In genomic region chr1:167510244-167510643, GRCh38 we compare ENCODE assay signal across 22 cellular contexts. TPM values are rescaled to one million over a fixed set of nuclear protein-coding genes. Genes with fewer than 3 reads are reported as not detected.
DNase-seq lines count a peak whose midpoint lies in the region; ATAC-seq and TF ChIP-seq lines count a peak whose summit lies in the region.
"Had no signal": no experiment of that assay in that cellular context is flagged by ENCODE, and none has a peak within 500 bp of the region (broad histone marks: within the 10 kb centered on the region; RNA-seq: fewer than 3 reads in every experiment).

No MANE protein-coding gene starts in this region.

- no peak overlapping the region for H3K27ac ChIP-seq in Karpas-422 (ENCODE audit: low read length)
- H3K27ac ChIP-seq: A549, gastroesophageal sphincter, left lung had no signal

- peaks cover 57% of the 10 kb centered on the region for H3K4me1 Mint-ChIP-seq in T-helper 2 cell treated with Interferon-gamma antibody and Interleukin-4, amounts not matched to agents 5 μg/mL and 100 μg/mL, for 36 hours (ENCODE audit: low read depth)
- peaks cover 52% of the 10 kb centered on the region for H3K4me1 Mint-ChIP-seq in activated T-helper 17 cell treated with anti-CD3 and anti-CD28 coated beads, Interleukin-2, amount 50 U/mL, for 72 hours
- H3K4me1 Mint-ChIP-seq in natural killer cell (peaks cover 77 to 88% of the 10 kb centered on the region in 2 donors), Calu3 (ENCODE audit: low read depth, unreplicated experiment) (no peaks in the 10 kb centered on the region)

- no peaks in the 10 kb centered on the region for H3K27me3 Mint-ChIP-seq in T-helper 2 cell treated with Interferon-gamma antibody and Interleukin-4, amounts not matched to agents 5 μg/mL and 100 μg/mL, for 36 hours (ENCODE audit: low read depth)
- no peaks in the 10 kb centered on the region for H3K27me3 Mint-ChIP-seq in activated T-helper 17 cell treated with anti-CD3 and anti-CD28 coated beads, Interleukin-2, amount 50 U/mL, for 72 hours
- no peaks in the 10 kb centered on the region for H3K27me3 Mint-ChIP-seq in natural killer cell (ENCODE audit: low read depth in 2 of 2)
- H3K27me3 Mint-ChIP-seq in Calu3 (ENCODE audit: unreplicated experiment): peaks cover 53% of the 10 kb centered on the region

- H3K4me1 ChIP-seq in Karpas-422 (ENCODE audit: low read length): peaks cover 29% of the 10 kb centered on the region
- H3K4me1 ChIP-seq: A549, gastroesophageal sphincter, left lung had no signal

- H2AFZ ChIP-seq in Karpas-422 (ENCODE audit: low read length): peak overlapping the region; percentile 38; the same call in 1 of the 2 replicates

- H3K4me2 ChIP-seq in Karpas-422 (ENCODE audit: low read depth, low read length, poor library complexity, severe bottlenecking): peak overlapping the region; percentile 27
- H3K4me2 ChIP-seq: A549 had no signal

- H3K4me3 Mint-ChIP-seq in T-helper 2 cell treated with Interferon-gamma antibody and Interleukin-4, amounts not matched to agents 5 μg/mL and 100 μg/mL, for 36 hours: peak overlapping the region; percentile 50
- H3K4me3 Mint-ChIP-seq in activated T-helper 17 cell treated with anti-CD3 and anti-CD28 coated beads, Interleukin-2, amount 50 U/mL, for 72 hours: peak overlapping the region; percentile 100
- H3K4me3 Mint-ChIP-seq in natural killer cell (peak overlapping the region; percentile 77), Calu3 (ENCODE audit: low read depth, unreplicated experiment) (no peak overlapping the region)
- H3K4me3 Mint-ChIP-seq: type B pancreatic cell had no signal

- no TSS peak for BruUV-seq in Calu3 (replicated peaks; lab: Mats Ljungman, UMichigan)

- CTCF ChIA-PET in Calu3 (lab: Charles Lee): no interaction called here

- H3K27me3 ChIP-seq in Karpas-422 (ENCODE audit: low read length): no peaks in the 10 kb centered on the region
- H3K27me3 ChIP-seq: left lung had no signal

- no peaks in the 10 kb centered on the region for H3K79me2 ChIP-seq in Karpas-422 (ENCODE audit: low read length)

- intact Hi-C loops in natural killer cell (cut with micrococcal nuclease): loop anchor here (1.0 kb wide), 1 partner anchor 10 kb away; no protein-coding TSS in a partner anchor
- intact Hi-C loops in Calu3 (cut with micrococcal nuclease; ENCODE audit: unreplicated experiment): no loop called here

- no peaks in the 10 kb centered on the region for H3K9me2 ChIP-seq in Karpas-422 (replicated peaks; ENCODE audit: insufficient read depth, low read length)

- ATAC-seq in activated T-helper 17 cell treated with anti-CD3 and anti-CD28 coated beads, Interleukin-2, amount 50 U/mL, for 72 hours (replicated peaks): peak; percentile 18
- peak; percentile 16 to 26 (median 24) for ATAC-seq in natural killer cell
- ATAC-seq: A549, gastroesophageal sphincter, left lung had no signal

- H4K20me1 ChIP-seq in Karpas-422 (ENCODE audit: insufficient read depth, low read depth, low read length): no peaks in the 10 kb centered on the region

- H3K9me3 ChIP-seq in Karpas-422 (ENCODE audit: low read length): no peaks in the 10 kb centered on the region
- H3K9me3 ChIP-seq: A549, gastroesophageal sphincter, left lung had no signal

- no peak overlapping the region for H3K27ac Mint-ChIP-seq in T-helper 2 cell treated with Interferon-gamma antibody and Interleukin-4, amounts not matched to agents 5 μg/mL and 100 μg/mL, for 36 hours
- H3K27ac Mint-ChIP-seq in activated T-helper 17 cell treated with anti-CD3 and anti-CD28 coated beads, Interleukin-2, amount 50 U/mL, for 72 hours: peak overlapping the region; percentile 49
- peak overlapping the region; percentile 91 to 100 for H3K27ac Mint-ChIP-seq in natural killer cell
- H3K27ac Mint-ChIP-seq in Calu3 (ENCODE audit: unreplicated experiment): no peak overlapping the region
- H3K27ac Mint-ChIP-seq: type B pancreatic cell had no signal

- no peak overlapping the region for H3K4me3 ChIP-seq in Karpas-422 (ENCODE audit: low read length)
- H3K4me3 ChIP-seq: A549, gastroesophageal sphincter, left lung had no signal

- no peaks in the 10 kb centered on the region for H3K36me3 ChIP-seq in Karpas-422 (ENCODE audit: insufficient read depth, low read length)
- H3K36me3 ChIP-seq: gastroesophageal sphincter, left lung had no signal

- H3K9ac ChIP-seq in Karpas-422 (ENCODE audit: low read length): no peak overlapping the region

- DNase-seq in T-helper 2 cell treated with Interferon-gamma antibody and Interleukin-4, amounts not matched to agents 5 μg/mL and 100 μg/mL, for 36 hours (ENCODE audit: low spot score): no peak
- DNase-seq in T-helper 2 cell: no peak
- no peak for DNase-seq in Karpas-422
- DNase-seq in natural killer cell: peak; percentile 30
- no peak for DNase-seq in stimulated activated CD8-positive, alpha-beta memory T cell treated with anti-CD3 and anti-CD28 coated beads, Interleukin-4, amount 100 ng/mL, for 48 hours
- DNase-seq in Calu3: no peak
- DNase-seq in hippocampal formation (lab: John Stamatoyannopoulos, UW): no peak
- DNase-seq: activated CD8-positive, alpha-beta memory T cell treated with anti-CD3 and anti-CD28 coated beads, Interleukin-2, amount 50 U/mL, for 4 hours; C1 segment of cervical spinal cord; erythroblast; GOT3; left lung; NCI-H187; NCI-H226; nucleus accumbens; stimulated activated naive CD4-positive, alpha-beta T cell treated with Interleukin-2 at 50 U/mL for 16 hours had no signal

- TF ChIP-seq CTCF in natural killer cell (IDR thresholded peaks at IDR 0.05) (no peak), Calu3 (IDR thresholded peaks at IDR 0.05; ENCODE audit: unreplicated experiment) (no peak)

- no peaks in the 10 kb centered on the region for H3K9me3 Mint-ChIP-seq in T-helper 2 cell treated with Interferon-gamma antibody and Interleukin-4, amounts not matched to agents 5 μg/mL and 100 μg/mL, for 36 hours
- H3K9me3 Mint-ChIP-seq in activated T-helper 17 cell treated with anti-CD3 and anti-CD28 coated beads, Interleukin-2, amount 50 U/mL, for 72 hours: no peaks in the 10 kb centered on the region
- no peaks in the 10 kb centered on the region for H3K9me3 Mint-ChIP-seq in natural killer cell
- no peaks in the 10 kb centered on the region for H3K9me3 Mint-ChIP-seq in Calu3 (ENCODE audit: low read depth, unreplicated experiment)
- H3K9me3 Mint-ChIP-seq: type B pancreatic cell had no signal

- H3K36me3 Mint-ChIP-seq in T-helper 2 cell treated with Interferon-gamma antibody and Interleukin-4, amounts not matched to agents 5 μg/mL and 100 μg/mL, for 36 hours (ENCODE audit: low read depth): peaks cover 76% of the 10 kb centered on the region
- H3K36me3 Mint-ChIP-seq in activated T-helper 17 cell treated with anti-CD3 and anti-CD28 coated beads, Interleukin-2, amount 50 U/mL, for 72 hours (ENCODE audit: low read depth): peaks cover 100% of the 10 kb centered on the region
- peaks cover 26% of the 10 kb centered on the region for H3K36me3 Mint-ChIP-seq in natural killer cell
- H3K36me3 Mint-ChIP-seq in Calu3 (ENCODE audit: insufficient read depth, unreplicated experiment): no peaks in the 10 kb centered on the region
- H3K36me3 Mint-ChIP-seq: type B pancreatic cell had no signal

RNA-seq across cellular contexts. Expression of gene CD247, which starts 8.1 kb away (rescaled TPM):
- total RNA-seq in Karpas-422 (2014; rRNA removed; shearing (Covaris generic); ENCODE audit: low replicate concordance): 41.3 and 56.1 TPM in 2 replicates
- 100 to 1,000 TPM; 168 to 217 TPM for total RNA-seq in activated T-helper 17 cell treated with anti-CD3 and anti-CD28 coated beads, Interleukin-2, amount 50 U/mL, for 72 hours
- total RNA-seq in natural killer cell (1,000 to 10,000 TPM; 1,027 to 1,374 (median 1,309) TPM), Calu3 (2022) (0.61 and 0.97 TPM in 2 replicates)
- total RNA-seq: MCF 10A, renal cortical epithelial cell had no signal

RNA-seq across cellular contexts. Expression of gene CREG1, which starts 43.3 kb away (rescaled TPM):
- 51.1 and 102 TPM in 2 replicates for total RNA-seq in Karpas-422 (2014; rRNA removed; shearing (Covaris generic); ENCODE audit: low replicate concordance)
- 10 to 100 TPM; 10.8 to 13.2 TPM for total RNA-seq in activated T-helper 17 cell treated with anti-CD3 and anti-CD28 coated beads, Interleukin-2, amount 50 U/mL, for 72 hours
- total RNA-seq in natural killer cell: 10 to 100 TPM in 1 of 3 donors, 1 to 10 TPM in 2; 6.7 to 15.8 (median 8.9) TPM
- total RNA-seq in Calu3 (2022): 55.0 and 69.3 TPM in 2 replicates

Comparison
In these comparisons a context has a peak if more than half of its experiments do, and no peak if none do; other contexts are left out.
1. H3K27ac Mint-ChIP-seq: peak in activated T-helper 17 cell treated with anti-CD3 and anti-CD28 coated beads, Interleukin-2, amount 50 U/mL, for 72 hours (single experiment) and natural killer cell (2 of 2); none in T-helper 2 cell treated with Interferon-gamma antibody and Interleukin-4, amounts not matched to agents 5 μg/mL and 100 μg/mL, for 36 hours (single experiment) and Calu3 (single experiment).
2. RNA of gene CD247, which starts 8.1 kb away (total RNA-seq): 1,027 to 1,374 TPM in natural killer cell, 168 to 217 TPM in activated T-helper 17 cell treated with anti-CD3 and anti-CD28 coated beads, Interleukin-2, amount 50 U/mL, for 72 hours and 41.3 to 56.1 TPM in Karpas-422; 0.61 to 0.97 TPM in Calu3; every median in the first group is over 10 times any median in the second.